ENCODE assay signal across 27 cellular contexts in the genomic region with DNA sequence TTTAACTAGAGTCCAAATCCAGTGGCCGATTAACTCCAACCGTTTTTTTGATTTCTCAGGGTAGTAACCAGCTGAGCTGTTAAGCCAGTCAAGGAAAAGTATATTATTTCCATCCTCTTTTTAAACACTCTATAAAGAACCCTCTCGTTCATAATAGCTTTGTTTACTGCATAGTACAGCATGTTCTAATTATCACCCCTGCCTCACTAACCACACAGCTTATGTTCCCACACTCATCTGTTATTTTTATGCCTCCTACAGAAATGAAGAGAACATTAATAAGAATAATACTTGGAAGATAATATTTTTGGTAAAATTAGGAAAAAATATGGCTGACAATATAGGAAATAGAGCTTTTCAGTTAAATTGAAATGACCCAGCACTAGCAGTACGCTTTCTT.
"Had no signal": no experiment of that assay in that cellular context is flagged by ENCODE, and none has a peak within 500 bp of the region (broad histone marks: within the 10 kb centered on the region; RNA-seq: fewer than 3 reads in every experiment).

No MANE protein-coding gene starts in this region.

- DNase-seq: activated CD4-positive, alpha-beta T cell treated with anti-CD3 and anti-CD28 coated beads for 4 hours; activated CD4-positive, alpha-beta T cell treated with anti-CD3 and anti-CD28 coated beads, Interleukin-2, amount 50 U/mL, for 4 hours; activated CD8-positive, alpha-beta memory T cell treated with anti-CD3 and anti-CD28 coated beads for 24 hours; activated effector memory CD4-positive, alpha-beta T cell treated with anti-CD3 and anti-CD28 coated beads, Interleukin-2, amount 50 U/mL, for 16 hours; activated naive CD4-positive, alpha-beta T cell treated with anti-CD3 and anti-CD28 coated beads for 36 hours; activated naive CD8-positive, alpha-beta T cell treated with anti-CD3 and anti-CD28 coated beads for 36 hours; adrenal gland; cerebellar nuclear complex; dorsolateral prefrontal cortex; effector memory CD4-positive, alpha-beta T cell; islet precursor cell; left cardiac atrium; left ventricle myocardium superior; nephron progenitor cell; right lobe of liver; stimulated activated CD4-positive, alpha-beta T cell treated with anti-CD3 and anti-CD28 coated beads, Interleukin-12 subunit alpha, Interleukin-12 subunit beta, amount 100 ng/mL, for 4 hours; stimulated activated CD4-positive, alpha-beta T cell treated with anti-CD3 and anti-CD28 coated beads, Interleukin-4, amount 100 ng/mL, for 4 hours; stimulated activated CD8-positive, alpha-beta memory T cell treated with anti-CD3 and anti-CD28 coated beads, Interleukin-4, amount 100 ng/mL, for 48 hours; stimulated activated naive CD8-positive, alpha-beta T cell treated with anti-CD3 and anti-CD28 coated beads, Interleukin-15, amount 100 ng/mL, for 72 hours; substantia nigra; T-helper 9 cell; uterus had no signal

- ATAC-seq: left cardiac atrium; left ventricle myocardium superior; right lobe of liver; stimulated activated memory B cell treated with anti-CD40 and anti-IgM and Interleukin-4, amounts not matched to agents 10 μg/mL and 1 μg/mL and 100 μg/mL, for 72 hours; stimulated activated naive CD8-positive, alpha-beta T cell treated with anti-CD3 and anti-CD28 coated beads, Interleukin-15, amount 100 ng/mL, for 72 hours had no signal

- H3K4me3 ChIP-seq: adrenal gland, ascending aorta, cardiac muscle cell, coronary artery, dorsolateral prefrontal cortex, right lobe of liver, skin epidermis, uterus had no signal
